In the genomic region with DNA sequence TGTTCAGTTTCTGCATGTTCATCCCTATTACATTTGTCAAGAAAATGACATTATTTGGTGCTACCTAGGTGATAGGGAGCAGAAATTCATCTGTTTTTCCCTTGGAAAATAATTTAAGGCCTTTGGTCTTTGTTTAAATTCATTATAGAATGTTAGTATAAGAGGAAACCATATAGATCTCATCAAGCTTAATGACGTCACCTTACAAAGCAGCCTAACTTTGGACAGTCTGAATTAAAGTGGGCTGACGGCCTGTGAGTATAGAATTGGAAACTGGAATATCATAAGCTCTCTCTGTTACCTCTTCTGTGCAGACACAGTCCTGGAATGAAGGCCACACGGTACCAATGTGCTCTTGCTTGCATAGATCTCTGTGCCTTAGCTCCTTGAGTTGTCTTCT, we compare ENCODE assay signal across 28 cellular contexts.
"Had no signal": no experiment of that assay in that cellular context is flagged by ENCODE, and none has a peak within 500 bp of the region (broad histone marks: within the 10 kb centered on the region; RNA-seq: fewer than 3 reads in every experiment).

No MANE protein-coding gene starts in this region.

- H3K4me3 ChIP-seq: colonic mucosa, coronary artery, dorsolateral prefrontal cortex, esophagus muscularis mucosa, esophagus squamous epithelium, gastrocnemius medialis, gastroesophageal sphincter, heart left ventricle, heart right ventricle had no signal

- H3K27ac ChIP-seq: colonic mucosa, coronary artery, epithelial cell of prostate, esophagus muscularis mucosa, esophagus squamous epithelium, foreskin keratinocyte, gastrocnemius medialis, gastroesophageal sphincter, heart left ventricle, heart right ventricle had no signal

- H3K36me3 ChIP-seq: colonic mucosa, esophagus squamous epithelium, gastrocnemius medialis, gastroesophageal sphincter, heart left ventricle had no signal

- H3K9me3 Mint-ChIP-seq: dendritic cell treated with granulocyte-macrophage colony-stimulating factor and Interleukin-4, amounts not matched to agents 40 ng/mL and 50 ng/mL, for 4 days; effector memory CD8-positive, alpha-beta T cell; endodermal cell had no signal

- H3K27me3 Mint-ChIP-seq: dendritic cell treated with granulocyte-macrophage colony-stimulating factor and Interleukin-4, amounts not matched to agents 40 ng/mL and 50 ng/mL, for 4 days had no signal

- H3K4me3 Mint-ChIP-seq: dendritic cell treated with granulocyte-macrophage colony-stimulating factor and Interleukin-4, amounts not matched to agents 40 ng/mL and 50 ng/mL, for 4 days; effector memory CD8-positive, alpha-beta T cell; endodermal cell had no signal

- H3K27me3 ChIP-seq: colonic mucosa, dorsolateral prefrontal cortex, esophagus muscularis mucosa, esophagus squamous epithelium, foreskin keratinocyte, gastrocnemius medialis, gastroesophageal sphincter, heart left ventricle, heart right ventricle had no signal

- ATAC-seq: effector memory CD8-positive, alpha-beta T cell; esophagus mucosa; foreskin keratinocyte; gastrocnemius medialis; gastroesophageal sphincter; heart left ventricle; heart right ventricle had no signal

- DNase-seq: colonic mucosa; cortex of kidney; dermis blood vessel endothelial cell; dorsolateral prefrontal cortex; effector CD4-positive, alpha-beta T cell; effector CD8-positive, alpha-beta T cell; effector memory CD4-positive, alpha-beta T cell; effector memory CD8-positive, alpha-beta T cell; erythroblast; esophagus squamous epithelium; foreskin fibroblast; foreskin keratinocyte; foreskin melanocyte; gastrocnemius medialis; glutamatergic neuron; heart left ventricle; heart right ventricle had no signal

- H3K9me3 ChIP-seq: colonic mucosa, esophagus muscularis mucosa, esophagus squamous epithelium, gastrocnemius medialis, gastroesophageal sphincter, heart left ventricle, heart right ventricle had no signal

- FAIRE-seq: colon, endometrium, endothelial cell of umbilical vein, frontal cortex had no signal

- H3K27ac Mint-ChIP-seq: dendritic cell treated with granulocyte-macrophage colony-stimulating factor and Interleukin-4, amounts not matched to agents 40 ng/mL and 50 ng/mL, for 4 days; effector memory CD8-positive, alpha-beta T cell; endodermal cell had no signal

- H3K4me1 ChIP-seq: colonic mucosa, esophagus squamous epithelium, foreskin keratinocyte, gastrocnemius medialis had no signal
